ENCODE assay signal across 8 cellular contexts in the genomic region with DNA sequence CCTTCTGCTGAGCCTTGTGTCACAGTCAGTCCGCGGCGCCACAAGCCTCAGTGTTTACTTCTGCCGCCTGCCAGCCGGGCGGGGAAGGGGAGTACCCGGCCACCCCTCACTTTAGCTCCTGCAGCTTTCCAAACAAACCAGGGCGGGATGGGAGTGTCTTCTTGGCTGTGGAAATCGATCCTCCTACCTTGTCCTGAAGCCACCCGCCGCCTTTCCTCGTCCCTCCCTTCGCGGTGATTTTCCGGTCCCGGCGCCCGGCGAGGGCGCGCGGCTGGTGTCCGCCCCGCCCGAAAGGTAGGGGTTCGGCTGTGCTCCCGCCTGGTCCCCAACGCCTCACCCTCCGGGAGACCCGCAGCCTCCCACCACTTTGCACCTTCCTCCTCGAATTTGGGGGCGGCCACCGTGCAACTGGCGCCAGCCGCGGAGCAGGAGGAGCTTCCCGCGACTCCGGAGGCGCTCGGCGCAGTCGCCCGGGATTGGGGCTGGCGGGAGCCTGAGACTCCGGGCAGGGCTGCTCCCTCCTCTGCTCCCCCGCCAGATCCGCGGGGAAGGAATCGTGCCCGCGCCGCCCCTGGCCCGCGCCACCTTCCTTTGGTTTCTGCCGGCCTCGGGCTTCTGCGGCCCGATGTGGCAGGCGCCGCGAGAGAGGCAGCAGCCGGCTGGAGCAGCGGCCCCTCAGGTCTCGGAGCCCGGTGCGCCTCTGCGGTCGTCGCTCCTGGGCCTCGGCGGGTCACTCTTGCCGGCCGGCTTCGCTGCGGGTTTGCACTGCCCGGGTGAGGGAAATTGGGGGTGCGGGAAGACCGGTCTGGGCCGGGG. TPM values are rescaled to one million over a fixed set of nuclear protein-coding genes. Genes with fewer than 3 reads are reported as not detected.
DNase-seq lines count a peak whose midpoint lies in the region; ATAC-seq and TF ChIP-seq lines count a peak whose summit lies in the region.

No MANE protein-coding gene starts in this region.

- under 1% methylated on average over 32 of the region's 80 CpGs for WGBS in SK-N-SH (ENCODE audit: low lambda C conversion rate)
- WGBS in ectodermal cell, 2 experiments = 0% methylated on average over 80 of the region's 80 CpGs
- 0 to 1% methylated on average over 24 to 67 of the region's 80 CpGs for WGBS in lower leg skin, 2 donors

- H3K4me3 ChIP-seq in SK-N-SH (ENCODE audit: low read depth in 2 of 2, low read length in 1 of 2) = peak overlapping the region; percentile 84 to 86
- peak overlapping the region; percentile 79 for H3K4me3 ChIP-seq in ectodermal cell (ENCODE audit: insufficient read depth, low read depth, low read length)
- peak overlapping the region; percentile 57 for H3K4me3 ChIP-seq in lower leg skin (ENCODE audit: low read depth, poor library complexity, severe bottlenecking)

- CTCF ChIA-PET in SK-N-SH (lab: Yijun Ruan, JAX) = interaction anchor here (1.0 to 1.7 kb wide), 4 partner anchors 37 to 129 kb away, joined by 3 to 18 read pairs (median 6); no protein-coding TSS in a partner anchor

- ATAC-seq in GM19324 (IDR thresholded peaks at IDR 0.05; ENCODE audit: low FRiP score, unreplicated experiment) (peak; percentile 40), HG03469 (IDR thresholded peaks at IDR 0.05; ENCODE audit: unreplicated experiment) (peak; percentile 40)

- H4K20me1 ChIP-seq in SK-N-SH (ENCODE audit: insufficient read depth) = no peaks in the 10 kb centered on the region

- no peak for TF ChIP-seq CTCF in SK-N-SH (IDR thresholded peaks at IDR 0.05)
- no peak for TF ChIP-seq CTCF in lower leg skin (IDR thresholded peaks at IDR 0.05)

- H3K36me3 ChIP-seq in SK-N-SH (replicated peaks in 1 of 2; ENCODE audit: control insufficient read depth in 1 of 2, insufficient read depth in 2 of 2, low read length in 1 of 2) (no peaks in the 10 kb centered on the region), ectodermal cell (ENCODE audit: control insufficient read depth, insufficient read depth, low read length) (no peaks in the 10 kb centered on the region)

- H3K4me1 ChIP-seq in SK-N-SH (ENCODE audit: control insufficient read depth in 1 of 2, insufficient read depth in 2 of 2, low read depth in 1 of 2, low read length in 1 of 2) (peaks cover 5 to 28% of the 10 kb centered on the region in 2 experiments; a peak in 3 of 4 replicates), ectodermal cell (ENCODE audit: control insufficient read depth, insufficient read depth, low read length) (peaks cover 8% of the 10 kb centered on the region)

- peak overlapping the region; percentile 96 for H2AFZ ChIP-seq in SK-N-SH (ENCODE audit: low read depth)

- no peaks in the 10 kb centered on the region for H3K9me3 ChIP-seq in SK-N-SH
- H3K9me3 ChIP-seq in ectodermal cell (ENCODE audit: control insufficient read depth, low read length) = no peaks in the 10 kb centered on the region

- no peak; the same call in 1 of the 2 replicates for TF ChIP-seq RAD21 in SK-N-SH (IDR thresholded peaks at IDR 0.05; ENCODE audit: low read length)

- DNase-seq in Caki2 (ENCODE audit: low read depth) (peak; percentile 59), SK-N-SH (peak; percentile 79), lower leg skin (ENCODE audit: low spot score in 2 of 2) (peak; percentile 65 to 87), stromal cell of bone marrow (ENCODE audit: low read depth) (peak; percentile 8), SKM-1 (lab: John Stamatoyannopoulos, UW; ENCODE audit: unreplicated experiment) (no peak)

- no peak for TF ChIP-seq EP300 in SK-N-SH (IDR thresholded peaks at IDR 0.05; ENCODE audit: borderline replicate concordance in 1 of 2, low read depth in 1 of 2, low read length in 1 of 2)

- peak overlapping the region; percentile 84 for H3K9ac ChIP-seq in SK-N-SH

- H3K4me2 ChIP-seq in SK-N-SH = peak overlapping the region; percentile 98

- H3F3A ChIP-seq in SK-N-SH (replicated peaks; ENCODE audit: insufficient read depth) = peaks cover 4% of the 10 kb centered on the region

- in situ Hi-C loops in Caki2 (cut with HindIII; ENCODE audit: low pct_unique_long_range_greater_than_20kb, low sequenced_read_pairs) = no loop called here

- intact Hi-C loops in lower leg skin (cut with DNase I; ENCODE audit: low total_unique reads) = no loop called here

- no peak for TF ChIP-seq POLR2A in lower leg skin (IDR thresholded peaks at IDR 0.05)

- no peaks in the 10 kb centered on the region for H3K9me2 ChIP-seq in SK-N-SH

- peaks cover 49% of the 10 kb centered on the region for H3K79me2 ChIP-seq in SK-N-SH (ENCODE audit: insufficient read depth)

- H3K27ac ChIP-seq in SK-N-SH (ENCODE audit: low read depth in 2 of 2, low read length in 1 of 2) (peak overlapping the region; percentile 60 to 98), ectodermal cell (ENCODE audit: insufficient read depth, low read depth, low read length, poor library complexity, severe bottlenecking) (peak overlapping the region; percentile 42)

- POLR2A ChIA-PET in SK-N-SH (lab: Yijun Ruan, JAX) = interaction anchor here (0.6 to 6.0 kb wide), 13 partner anchors 9 to 362 kb away, joined by 3 to 50 read pairs (median 5); a partner anchor contains a TSS

- H3K27me3 ChIP-seq in SK-N-SH (ENCODE audit: insufficient read depth) (no peaks in the 10 kb centered on the region), ectodermal cell (ENCODE audit: control insufficient read depth, insufficient read depth, low read length, poor library complexity, severe bottlenecking) (peaks cover 18% of the 10 kb centered on the region)

TF ChIP-seq in SK-N-SH, 30 proteins besides CTCF, POLR2A, EP300 and RAD21 (continues in another document):
- TF ChIP-seq SIN3A (IDR thresholded peaks at IDR 0.05; ENCODE audit: borderline replicate concordance, low read depth, low read length) (no peak), MXI1 (IDR thresholded peaks at IDR 0.05; ENCODE audit: low read depth, low read length) (no peak), MEF2A (IDR thresholded peaks at IDR 0.05; ENCODE audit: borderline replicate concordance, low read depth) (no peak), TAF1 (IDR thresholded peaks at IDR 0.05; ENCODE audit: borderline replicate concordance, low read depth, low read length) (no peak), TCF12 (IDR thresholded peaks at IDR 0.05) (no peak), SMC3 (IDR thresholded peaks at IDR 0.05; ENCODE audit: low read depth, low read length) (no peak), POLR2AphosphoS5 (IDR thresholded peaks at IDR 0.05; ENCODE audit: low read depth, low read length) (peak; percentile 59), GABPA (IDR thresholded peaks at IDR 0.05; ENCODE audit: low read depth) (no peak), EZH2phosphoT487 (IDR thresholded peaks at IDR 0.05; ENCODE audit: borderline replicate concordance, low read depth) (no peak), FOSL2 (IDR thresholded peaks at IDR 0.05; ENCODE audit: borderline replicate concordance, low read depth) (no peak), JUND (IDR thresholded peaks at IDR 0.05) (no peak)
- TF ChIP-seq, protein P1, sequence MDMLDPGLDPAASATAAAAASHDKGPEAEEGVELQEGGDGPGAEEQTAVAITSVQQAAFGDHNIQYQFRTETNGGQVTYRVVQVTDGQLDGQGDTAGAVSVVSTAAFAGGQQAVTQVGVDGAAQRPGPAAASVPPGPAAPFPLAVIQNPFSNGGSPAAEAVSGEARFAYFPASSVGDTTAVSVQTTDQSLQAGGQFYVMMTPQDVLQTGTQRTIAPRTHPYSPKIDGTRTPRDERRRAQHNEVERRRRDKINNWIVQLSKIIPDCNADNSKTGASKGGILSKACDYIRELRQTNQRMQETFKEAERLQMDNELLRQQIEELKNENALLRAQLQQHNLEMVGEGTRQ (IDR thresholded peaks at IDR 0.05; ENCODE audit: borderline replicate concordance, low read depth, low read length) = no peak
- TF ChIP-seq, protein P2, sequence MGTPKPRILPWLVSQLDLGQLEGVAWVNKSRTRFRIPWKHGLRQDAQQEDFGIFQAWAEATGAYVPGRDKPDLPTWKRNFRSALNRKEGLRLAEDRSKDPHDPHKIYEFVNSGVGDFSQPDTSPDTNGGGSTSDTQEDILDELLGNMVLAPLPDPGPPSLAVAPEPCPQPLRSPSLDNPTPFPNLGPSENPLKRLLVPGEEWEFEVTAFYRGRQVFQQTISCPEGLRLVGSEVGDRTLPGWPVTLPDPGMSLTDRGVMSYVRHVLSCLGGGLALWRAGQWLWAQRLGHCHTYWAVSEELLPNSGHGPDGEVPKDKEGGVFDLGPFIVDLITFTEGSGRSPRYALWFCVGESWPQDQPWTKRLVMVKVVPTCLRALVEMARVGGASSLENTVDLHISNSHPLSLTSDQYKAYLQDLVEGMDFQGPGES (IDR thresholded peaks at IDR 0.05; ENCODE audit: low read depth, low read length) = no peak
- TF ChIP-seq, protein P3, sequence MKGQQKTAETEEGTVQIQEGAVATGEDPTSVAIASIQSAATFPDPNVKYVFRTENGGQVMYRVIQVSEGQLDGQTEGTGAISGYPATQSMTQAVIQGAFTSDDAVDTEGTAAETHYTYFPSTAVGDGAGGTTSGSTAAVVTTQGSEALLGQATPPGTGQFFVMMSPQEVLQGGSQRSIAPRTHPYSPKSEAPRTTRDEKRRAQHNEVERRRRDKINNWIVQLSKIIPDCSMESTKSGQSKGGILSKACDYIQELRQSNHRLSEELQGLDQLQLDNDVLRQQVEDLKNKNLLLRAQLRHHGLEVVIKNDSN (IDR thresholded peaks at IDR 0.05; ENCODE audit: borderline replicate concordance, low read depth) = no peak
- TF ChIP-seq, protein P4, sequence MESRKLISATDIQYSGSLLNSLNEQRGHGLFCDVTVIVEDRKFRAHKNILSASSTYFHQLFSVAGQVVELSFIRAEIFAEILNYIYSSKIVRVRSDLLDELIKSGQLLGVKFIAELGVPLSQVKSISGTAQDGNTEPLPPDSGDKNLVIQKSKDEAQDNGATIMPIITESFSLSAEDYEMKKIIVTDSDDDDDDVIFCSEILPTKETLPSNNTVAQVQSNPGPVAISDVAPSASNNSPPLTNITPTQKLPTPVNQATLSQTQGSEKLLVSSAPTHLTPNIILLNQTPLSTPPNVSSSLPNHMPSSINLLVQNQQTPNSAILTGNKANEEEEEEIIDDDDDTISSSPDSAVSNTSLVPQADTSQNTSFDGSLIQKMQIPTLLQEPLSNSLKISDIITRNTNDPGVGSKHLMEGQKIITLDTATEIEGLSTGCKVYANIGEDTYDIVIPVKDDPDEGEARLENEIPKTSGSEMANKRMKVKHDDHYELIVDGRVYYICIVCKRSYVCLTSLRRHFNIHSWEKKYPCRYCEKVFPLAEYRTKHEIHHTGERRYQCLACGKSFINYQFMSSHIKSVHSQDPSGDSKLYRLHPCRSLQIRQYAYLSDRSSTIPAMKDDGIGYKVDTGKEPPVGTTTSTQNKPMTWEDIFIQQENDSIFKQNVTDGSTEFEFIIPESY (IDR thresholded peaks at IDR 0.05; ENCODE audit: borderline replicate concordance, low read depth) = no peak

RNA-seq across cellular contexts. Expression of a gene that starts 30.7 kb away (rescaled TPM):
- total RNA-seq in Caki2 (2014; rRNA removed; shearing (Covaris generic); ENCODE audit: low replicate concordance) = 0.78 and 6.5 TPM in 2 replicates
- 16.3 and 17.9 TPM in 2 replicates for polyA plus RNA-seq in SK-N-SH (2012; rRNA removed)
- polyA plus RNA-seq in SK-N-SH (2012; cell fraction: cytosol; rRNA removed) = 19.4 and 22.4 TPM in 2 replicates
- polyA plus RNA-seq in SK-N-SH (2012; cell fraction: nucleus; rRNA removed) = 15.9 and 33.7 TPM in 2 replicates
- polyA plus RNA-seq in ectodermal cell (2013, experiment 1 of 4) = 11.8 TPM
- 8.3 TPM for polyA plus RNA-seq in ectodermal cell (2013, experiment 2 of 4)
- 11.1 TPM for polyA plus RNA-seq in ectodermal cell (2013, experiment 3 of 4)
- 10.7 TPM for polyA plus RNA-seq in ectodermal cell (2013, experiment 4 of 4)
- total RNA-seq in lower leg skin = 10 to 100 TPM; 19.2 to 40.8 (median 24.3) TPM
